ENCODE assay signal across 1 cellular context in the genomic region with DNA sequence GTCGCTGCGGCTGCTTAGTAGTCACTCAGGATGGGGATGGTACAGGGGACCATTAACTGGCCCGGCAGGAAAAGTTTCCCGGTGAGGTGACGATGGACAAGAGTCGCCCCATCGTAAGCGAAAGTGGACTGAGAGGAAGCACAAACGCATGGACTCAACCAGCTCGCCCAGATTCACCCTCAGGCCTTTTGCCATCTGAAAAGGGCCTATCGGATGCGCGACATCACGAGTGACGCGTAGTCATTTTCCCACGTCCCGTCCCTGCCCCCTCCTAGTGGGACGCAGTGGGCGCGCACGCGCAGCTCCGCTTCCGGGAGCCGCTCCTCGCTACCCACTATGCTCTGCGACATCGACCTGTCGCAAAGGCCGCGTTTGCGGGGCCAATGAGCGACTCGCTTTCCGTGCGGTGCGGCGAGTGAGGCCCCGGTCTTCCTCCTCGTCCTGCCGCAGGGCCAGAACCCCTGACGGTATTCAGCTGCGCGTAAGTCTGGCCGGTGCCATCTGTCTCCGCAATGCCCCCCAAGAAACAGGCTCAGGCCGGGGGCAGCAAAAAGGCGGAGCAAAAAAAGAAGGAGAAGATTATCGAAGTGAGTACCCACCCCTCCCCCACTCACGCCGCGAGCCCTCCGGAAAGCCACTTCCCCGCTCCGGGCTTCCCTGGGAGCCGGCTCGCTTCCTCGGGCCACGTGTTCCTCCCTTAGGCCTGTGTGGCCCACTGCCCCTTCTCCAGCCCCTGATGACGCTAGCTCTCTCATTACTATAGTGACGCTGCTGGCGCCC.
TF ChIP-seq lines count a peak whose summit lies in the region.

ZC3H15 (plus strand) TSS at position 390 of the 780 bp plus-strand sequence; CDS start at position 513, 123 bp downstream.

TF ChIP-seq in K562, 482 proteins besides CTCF, POLR2A, EP300 and RAD21 (continued from another document and continues in another):
- TF ChIP-seq ELK3 (CRISPR knock-in tag; IDR thresholded peaks at IDR 0.05) (peak; percentile 57; the same call in 1 of the 2 replicates), SMARCE1 (IDR thresholded peaks at IDR 0.05) (no peak), SP2 (IDR thresholded peaks at IDR 0.05; ENCODE audit: extremely low read depth, low read depth, low read length, poor library complexity, severe bottlenecking) (no peak), SAFB (IDR thresholded peaks at IDR 0.05; ENCODE audit: borderline replicate concordance, low read depth, low read length) (peak; percentile 88; the same call in 1 of the 2 replicates), PHTF2 (CRISPR knock-in tag; IDR thresholded peaks at IDR 0.05) (no peak), ZNF174 (CRISPR knock-in tag; IDR thresholded peaks at IDR 0.05) (no peak), NR3C1 (CRISPR knock-in tag; IDR thresholded peaks at IDR 0.05) (no peak; the same call in 1 of the 2 replicates), POLR2H (tag; IDR thresholded peaks at IDR 0.05; ENCODE audit: low read depth) (peak; percentile 69), TOE1 (IDR thresholded peaks at IDR 0.05; ENCODE audit: borderline replicate concordance) (peak; percentile 61; the same call in 1 of the 2 replicates), TOE1 (CRISPR knock-in tag; IDR thresholded peaks at IDR 0.05; ENCODE audit: borderline replicate concordance, low read depth) (no peak), SUPT5H (IDR thresholded peaks at IDR 0.05) (peak; percentile 97), SMARCA4 (IDR thresholded peaks at IDR 0.05) (0 out of 2 replicates have a peak, but pooled peaks have one; percentile 1), KAT8 (IDR thresholded peaks at IDR 0.05; ENCODE audit: low read depth) (no peak), ZNF668 (CRISPR knock-in tag; IDR thresholded peaks at IDR 0.05) (no peak), ZNF23 (CRISPR knock-in tag; IDR thresholded peaks at IDR 0.05) (no peak), PHB (CRISPR knock-in tag; IDR thresholded peaks at IDR 0.05) (0 out of 2 replicates have a peak, but pooled peaks have one; percentile 36), ZNF436 (CRISPR knock-in tag; IDR thresholded peaks at IDR 0.05) (no peak), PTRF (tag; IDR thresholded peaks at IDR 0.05) (no peak), POLR2AphosphoS2 (IDR thresholded peaks at IDR 0.05; ENCODE audit: low read length) (peak; percentile 41; the same call in 1 of the 2 replicates), SOX6 (IDR thresholded peaks at IDR 0.05) (peak; percentile 43), ZNF277 (CRISPR knock-in tag; IDR thresholded peaks at IDR 0.05; ENCODE audit: borderline replicate concordance) (no peak), RCOR1 (IDR thresholded peaks at IDR 0.05; ENCODE audit: borderline replicate concordance in 1 of 2, low read depth in 2 of 2, low read length in 2 of 2) (peak; percentile 84; a peak in 2 of 4 replicates), MNT (conservative IDR thresholded peaks at IDR 0.05) (peak; percentile 97 to 98), MAFF (IDR thresholded peaks at IDR 0.05; ENCODE audit: low read length) (no peak), RBM17 (IDR thresholded peaks at IDR 0.05; ENCODE audit: borderline replicate concordance, low read depth, low read length) (no peak), CREBBP (IDR thresholded peaks at IDR 0.05; ENCODE audit: low read depth, low read length) (no peak), PKNOX1 (IDR thresholded peaks at IDR 0.05) (peak; percentile 83), ZNF347 (CRISPR knock-in tag; IDR thresholded peaks at IDR 0.05; ENCODE audit: low read depth) (no peak), NR2F6 (CRISPR knock-in tag; IDR thresholded peaks at IDR 0.05) (no peak), EWSR1 (IDR thresholded peaks at IDR 0.05; ENCODE audit: borderline replicate concordance, low read depth, partially characterized antibody) (no peak)
- TF ChIP-seq, protein P1, sequence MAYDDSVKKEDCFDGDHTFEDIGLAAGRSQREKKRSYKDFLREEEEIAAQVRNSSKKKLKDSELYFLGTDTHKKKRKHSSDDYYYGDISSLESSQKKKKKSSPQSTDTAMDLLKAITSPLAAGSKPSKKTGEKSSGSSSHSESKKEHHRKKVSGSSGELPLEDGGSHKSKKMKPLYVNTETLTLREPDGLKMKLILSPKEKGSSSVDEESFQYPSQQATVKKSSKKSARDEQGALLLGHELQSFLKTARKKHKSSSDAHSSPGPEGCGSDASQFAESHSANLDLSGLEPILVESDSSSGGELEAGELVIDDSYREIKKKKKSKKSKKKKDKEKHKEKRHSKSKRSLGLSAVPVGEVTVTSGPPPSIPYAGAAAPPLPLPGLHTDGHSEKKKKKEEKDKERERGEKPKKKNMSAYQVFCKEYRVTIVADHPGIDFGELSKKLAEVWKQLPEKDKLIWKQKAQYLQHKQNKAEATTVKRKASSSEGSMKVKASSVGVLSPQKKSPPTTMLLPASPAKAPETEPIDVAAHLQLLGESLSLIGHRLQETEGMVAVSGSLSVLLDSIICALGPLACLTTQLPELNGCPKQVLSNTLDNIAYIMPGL (CRISPR knock-in tag; IDR thresholded peaks at IDR 0.05) = peak; percentile 25; the same call in 1 of the 2 replicates
- TF ChIP-seq, protein P2, sequence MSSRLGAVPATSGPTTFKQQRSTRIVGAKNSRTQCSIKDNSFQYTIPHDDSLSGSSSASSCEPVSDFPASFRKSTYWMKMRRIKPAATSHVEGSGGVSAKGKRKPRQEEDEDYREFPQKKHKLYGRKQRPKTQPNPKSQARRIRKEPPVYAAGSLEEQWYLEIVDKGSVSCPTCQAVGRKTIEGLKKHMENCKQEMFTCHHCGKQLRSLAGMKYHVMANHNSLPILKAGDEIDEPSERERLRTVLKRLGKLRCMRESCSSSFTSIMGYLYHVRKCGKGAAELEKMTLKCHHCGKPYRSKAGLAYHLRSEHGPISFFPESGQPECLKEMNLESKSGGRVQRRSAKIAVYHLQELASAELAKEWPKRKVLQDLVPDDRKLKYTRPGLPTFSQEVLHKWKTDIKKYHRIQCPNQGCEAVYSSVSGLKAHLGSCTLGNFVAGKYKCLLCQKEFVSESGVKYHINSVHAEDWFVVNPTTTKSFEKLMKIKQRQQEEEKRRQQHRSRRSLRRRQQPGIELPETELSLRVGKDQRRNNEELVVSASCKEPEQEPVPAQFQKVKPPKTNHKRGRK (tag; IDR thresholded peaks at IDR 0.05) = no peak
- TF ChIP-seq, protein P3, sequence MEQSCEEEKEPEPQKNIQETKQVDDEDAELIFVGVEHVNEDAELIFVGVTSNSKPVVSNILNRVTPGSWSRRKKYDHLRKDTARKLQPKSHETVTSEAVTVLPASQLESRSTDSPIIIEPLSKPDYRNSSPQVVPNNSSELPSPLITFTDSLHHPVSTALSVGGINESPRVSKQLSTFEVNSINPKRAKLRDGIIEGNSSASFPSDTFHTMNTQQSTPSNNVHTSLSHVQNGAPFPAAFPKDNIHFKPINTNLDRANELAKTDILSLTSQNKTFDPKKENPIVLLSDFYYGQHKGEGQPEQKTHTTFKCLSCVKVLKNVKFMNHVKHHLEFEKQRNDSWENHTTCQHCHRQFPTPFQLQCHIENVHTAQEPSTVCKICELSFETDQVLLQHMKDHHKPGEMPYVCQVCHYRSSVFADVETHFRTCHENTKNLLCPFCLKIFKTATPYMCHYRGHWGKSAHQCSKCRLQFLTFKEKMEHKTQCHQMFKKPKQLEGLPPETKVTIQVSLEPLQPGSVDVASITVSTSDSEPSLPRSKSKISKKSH (CRISPR knock-in tag; IDR thresholded peaks at IDR 0.05) = no peak
- TF ChIP-seq, protein P4, sequence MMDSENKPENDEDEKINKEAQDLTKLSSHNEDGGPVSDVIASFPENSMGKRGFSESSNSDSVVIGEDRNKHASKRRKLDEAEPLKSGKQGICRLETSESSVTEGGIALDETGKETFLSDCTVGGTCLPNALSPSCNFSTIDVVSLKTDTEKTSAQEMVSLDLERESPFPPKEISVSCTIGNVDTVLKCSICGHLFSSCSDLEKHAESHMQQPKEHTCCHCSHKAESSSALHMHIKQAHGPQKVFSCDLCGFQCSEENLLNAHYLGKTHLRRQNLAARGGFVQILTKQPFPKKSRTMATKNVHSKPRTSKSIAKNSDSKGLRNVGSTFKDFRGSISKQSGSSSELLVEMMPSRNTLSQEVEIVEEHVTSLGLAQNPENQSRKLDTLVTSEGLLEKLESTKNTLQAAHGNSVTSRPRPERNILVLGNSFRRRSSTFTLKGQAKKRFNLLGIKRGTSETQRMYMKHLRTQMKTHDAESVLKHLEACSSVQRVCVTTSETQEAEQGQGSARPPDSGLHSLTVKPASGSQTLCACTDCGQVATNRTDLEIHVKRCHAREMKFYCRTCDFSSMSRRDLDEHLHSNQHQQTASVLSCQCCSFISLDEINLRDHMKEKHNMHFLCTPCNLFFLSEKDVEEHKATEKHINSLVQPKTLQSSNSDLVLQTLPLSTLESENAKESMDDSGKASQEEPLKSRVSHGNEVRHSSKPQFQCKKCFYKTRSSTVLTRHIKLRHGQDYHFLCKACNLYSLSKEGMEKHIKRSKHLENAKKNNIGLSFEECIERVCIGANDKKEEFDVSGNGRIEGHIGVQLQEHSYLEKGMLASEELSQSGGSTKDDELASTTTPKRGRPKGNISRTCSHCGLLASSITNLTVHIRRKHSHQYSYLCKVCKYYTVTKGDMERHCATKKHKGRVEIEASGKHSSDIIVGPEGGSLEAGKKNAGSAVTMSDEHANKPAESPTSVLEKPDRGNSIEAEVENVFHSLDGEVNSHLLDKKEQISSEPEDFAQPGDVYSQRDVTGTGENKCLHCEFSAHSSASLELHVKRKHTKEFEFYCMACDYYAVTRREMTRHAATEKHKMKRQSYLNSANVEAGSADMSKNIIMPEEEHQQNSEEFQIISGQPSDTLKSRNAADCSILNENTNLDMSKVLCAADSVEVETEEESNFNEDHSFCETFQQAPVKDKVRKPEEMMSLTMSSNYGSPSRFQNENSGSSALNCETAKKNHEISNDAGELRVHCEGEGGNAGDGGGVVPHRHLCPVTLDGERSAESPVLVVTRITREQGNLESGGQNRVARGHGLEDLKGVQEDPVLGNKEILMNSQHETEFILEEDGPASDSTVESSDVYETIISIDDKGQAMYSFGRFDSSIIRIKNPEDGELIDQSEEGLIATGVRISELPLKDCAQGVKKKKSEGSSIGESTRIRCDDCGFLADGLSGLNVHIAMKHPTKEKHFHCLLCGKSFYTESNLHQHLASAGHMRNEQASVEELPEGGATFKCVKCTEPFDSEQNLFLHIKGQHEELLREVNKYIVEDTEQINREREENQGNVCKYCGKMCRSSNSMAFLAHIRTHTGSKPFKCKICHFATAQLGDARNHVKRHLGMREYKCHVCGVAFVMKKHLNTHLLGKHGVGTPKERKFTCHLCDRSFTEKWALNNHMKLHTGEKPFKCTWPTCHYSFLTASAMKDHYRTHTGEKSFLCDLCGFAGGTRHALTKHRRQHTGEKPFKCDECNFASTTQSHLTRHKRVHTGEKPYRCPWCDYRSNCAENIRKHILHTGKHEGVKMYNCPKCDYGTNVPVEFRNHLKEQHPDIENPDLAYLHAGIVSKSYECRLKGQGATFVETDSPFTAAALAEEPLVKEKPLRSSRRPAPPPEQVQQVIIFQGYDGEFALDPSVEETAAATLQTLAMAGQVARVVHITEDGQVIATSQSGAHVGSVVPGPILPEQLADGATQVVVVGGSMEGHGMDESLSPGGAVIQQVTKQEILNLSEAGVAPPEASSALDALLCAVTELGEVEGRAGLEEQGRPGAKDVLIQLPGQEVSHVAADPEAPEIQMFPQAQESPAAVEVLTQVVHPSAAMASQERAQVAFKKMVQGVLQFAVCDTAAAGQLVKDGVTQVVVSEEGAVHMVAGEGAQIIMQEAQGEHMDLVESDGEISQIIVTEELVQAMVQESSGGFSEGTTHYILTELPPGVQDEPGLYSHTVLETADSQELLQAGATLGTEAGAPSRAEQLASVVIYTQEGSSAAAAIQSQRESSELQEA (IDR thresholded peaks at IDR 0.05; ENCODE audit: low read depth) = no peak
- TF ChIP-seq, protein P5, sequence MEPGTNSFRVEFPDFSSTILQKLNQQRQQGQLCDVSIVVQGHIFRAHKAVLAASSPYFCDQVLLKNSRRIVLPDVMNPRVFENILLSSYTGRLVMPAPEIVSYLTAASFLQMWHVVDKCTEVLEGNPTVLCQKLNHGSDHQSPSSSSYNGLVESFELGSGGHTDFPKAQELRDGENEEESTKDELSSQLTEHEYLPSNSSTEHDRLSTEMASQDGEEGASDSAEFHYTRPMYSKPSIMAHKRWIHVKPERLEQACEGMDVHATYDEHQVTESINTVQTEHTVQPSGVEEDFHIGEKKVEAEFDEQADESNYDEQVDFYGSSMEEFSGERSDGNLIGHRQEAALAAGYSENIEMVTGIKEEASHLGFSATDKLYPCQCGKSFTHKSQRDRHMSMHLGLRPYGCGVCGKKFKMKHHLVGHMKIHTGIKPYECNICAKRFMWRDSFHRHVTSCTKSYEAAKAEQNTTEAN (CRISPR knock-in tag; IDR thresholded peaks at IDR 0.05) = no peak
